Comparison of ENCODE assay signal across 17 cellular contexts in the genomic region with DNA sequence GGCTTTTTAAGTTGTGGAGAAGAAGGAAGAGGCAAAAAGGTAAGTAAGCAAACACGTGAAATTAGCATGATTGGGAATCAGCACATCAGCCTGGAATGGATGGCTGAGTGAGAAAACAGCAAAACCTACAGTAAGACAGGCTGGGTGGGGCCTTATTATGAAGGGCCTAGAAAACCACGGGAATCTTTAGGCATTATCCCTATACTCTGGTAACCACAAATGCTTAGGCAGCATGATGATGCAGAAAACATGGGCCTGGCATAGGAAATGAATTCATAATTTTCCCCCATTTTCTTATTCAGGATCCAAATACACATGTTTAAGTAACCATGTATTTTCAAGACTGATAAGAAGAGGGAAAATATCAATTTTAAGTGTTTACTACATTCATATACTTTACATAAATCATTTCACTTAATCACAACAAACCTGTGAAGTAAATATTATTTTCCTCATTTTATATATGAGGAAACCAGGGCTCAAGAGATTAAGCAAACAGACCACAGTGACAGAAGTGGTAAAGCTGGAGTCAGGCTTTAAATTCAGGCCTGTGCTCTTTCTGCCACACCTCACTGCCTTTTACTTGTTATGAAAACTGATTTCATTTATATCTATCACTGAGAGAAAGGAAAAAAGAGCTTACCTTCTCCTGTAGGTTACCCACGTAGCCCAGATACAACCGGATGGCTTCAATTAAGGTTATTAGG. TPM values are rescaled to one million over a fixed set of nuclear protein-coding genes. Genes with fewer than 3 reads are reported as not detected.
A peak's percentile ranks its signal among the peaks of the same experiment; 100 is the strongest.
DNase-seq lines count a peak whose midpoint lies in the region; ATAC-seq and TF ChIP-seq lines count a peak whose summit lies in the region.
"Had no signal": no experiment of that assay in that cellular context is flagged by ENCODE, and none has a peak within 500 bp of the region (broad histone marks: within the 10 kb centered on the region; RNA-seq: fewer than 3 reads in every experiment).

No MANE protein-coding gene starts in this region.

- H3K4me3 Mint-ChIP-seq in endothelial cell (ENCODE audit: unreplicated experiment), result no peak overlapping the region
- H3K4me3 Mint-ChIP-seq: activated CD4-positive, alpha-beta T cell treated with anti-CD3 and anti-CD28 coated beads, Interleukin-2, amount 10 ng/mL, durations not matched to agents 7 days and 5 days; activated T-cell treated with anti-CD3 and anti-CD28 coated beads, Interleukin-2, amount 50 U/mL, for 4 hours; T-helper 1 cell treated with Interleukin-12 subunit alpha and Interleukin-12 subunit beta and Interleukin-4 antibody, amounts not matched to agents 30 μg/mL and 1 μg/mL, for 36 hours had no signal

- H3K9ac ChIP-seq in BLaER1 treated with 17β-estradiol and CSF1 and Interleukin-3, amounts not matched to agents 10 nM and 100 nM, result peak overlapping the region in 1 of 11 experiments; percentile 3; a peak in 2 of 22 replicates

- peaks cover 2% of the 10 kb centered on the region for H3K27me3 Mint-ChIP-seq in endothelial cell (ENCODE audit: unreplicated experiment)

- H3K9me3 Mint-ChIP-seq in endothelial cell (ENCODE audit: unreplicated experiment), result no peaks in the 10 kb centered on the region
- H3K9me3 Mint-ChIP-seq: activated CD4-positive, alpha-beta T cell treated with anti-CD3 and anti-CD28 coated beads, Interleukin-2, amount 10 ng/mL, durations not matched to agents 7 days and 5 days; activated T-cell treated with anti-CD3 and anti-CD28 coated beads, Interleukin-2, amount 50 U/mL, for 4 hours; T-helper 1 cell treated with Interleukin-12 subunit alpha and Interleukin-12 subunit beta and Interleukin-4 antibody, amounts not matched to agents 30 μg/mL and 1 μg/mL, for 36 hours had no signal

- intact Hi-C loops in Right ventricle myocardium inferior (cut with DNase I), result no loop called here
- intact Hi-C loops in breast epithelium (cut with DNase I; ENCODE audit: low total_unique reads), result no loop called here

- H3K27ac Mint-ChIP-seq in endothelial cell (ENCODE audit: unreplicated experiment), result no peak overlapping the region
- H3K27ac Mint-ChIP-seq: activated CD4-positive, alpha-beta T cell treated with anti-CD3 and anti-CD28 coated beads, Interleukin-2, amount 10 ng/mL, durations not matched to agents 7 days and 5 days; T-helper 1 cell treated with Interleukin-12 subunit alpha and Interleukin-12 subunit beta and Interleukin-4 antibody, amounts not matched to agents 30 μg/mL and 1 μg/mL, for 36 hours had no signal

- no peaks in the 10 kb centered on the region for H3K36me3 Mint-ChIP-seq in endothelial cell (ENCODE audit: low read depth, unreplicated experiment)

- peaks cover 5 to 18% (median 9%) of the 10 kb centered on the region in 10 experiments; a peak in 16 of 20 replicates for H3K4me1 ChIP-seq in BLaER1 treated with 17β-estradiol and CSF1 and Interleukin-3, amounts not matched to agents 10 nM and 100 nM
- H3K4me1 ChIP-seq in breast epithelium, result no peaks in the 10 kb centered on the region

- TF ChIP-seq CTCF in HFF-Myc (IDR thresholded peaks at IDR 0.05; ENCODE audit: low read depth, low read length, missing control alignments), result no peak
- TF ChIP-seq CTCF in VCaP (conservative IDR thresholded peaks at IDR 0.05), result no peak
- no peak for TF ChIP-seq CTCF in foreskin fibroblast (IDR thresholded peaks at IDR 0.05; ENCODE audit: low read depth, low read length)
- no peak for TF ChIP-seq CTCF in breast epithelium (IDR thresholded peaks at IDR 0.05)
- no peak for TF ChIP-seq CTCF in endothelial cell (IDR thresholded peaks at IDR 0.05; ENCODE audit: unreplicated experiment)

- DNase-seq in HFF-Myc (ENCODE audit: extremely low read depth, low read depth) (peak; percentile 49), foreskin fibroblast (peak; percentile 79 to 80), Right ventricle myocardium inferior (ENCODE audit: missing footprints) (no peak), breast epithelium (ENCODE audit: low spot score in 2 of 2) (no peak), endothelial cell (ENCODE audit: low spot score) (no peak), NCI-H82 (lab: John Stamatoyannopoulos, UW) (no peak)
- DNase-seq: activated CD4-positive, alpha-beta T cell treated with anti-CD3 and anti-CD28 coated beads, Interleukin-2, amount 10 ng/mL, durations not matched to agents 7 days and 5 days; activated T-cell treated with anti-CD3 and anti-CD28 coated beads, Interleukin-2, amount 50 U/mL, for 4 hours; aorta; lower lobe of right lung; NCI-H2081; substantia nigra had no signal

- no peaks in the 10 kb centered on the region for H3K36me3 ChIP-seq in BLaER1 treated with 17β-estradiol and CSF1 and Interleukin-3, amounts not matched to agents 10 nM and 100 nM
- H3K36me3 ChIP-seq in breast epithelium, result no peaks in the 10 kb centered on the region
- H3K36me3 ChIP-seq: lower lobe of right lung had no signal

- H4K20me1 ChIP-seq in BLaER1 treated with 17β-estradiol and CSF1 and Interleukin-3, amounts not matched to agents 10 nM and 100 nM, result no peaks in the 10 kb centered on the region

- no peak for ATAC-seq in Right ventricle myocardium inferior
- ATAC-seq: activated T-cell treated with anti-CD3 and anti-CD28 coated beads, Interleukin-2, amount 50 U/mL, for 4 hours; lower lobe of right lung had no signal

- peak overlapping the region in 4 of 11 experiments; percentile 8 to 74 (median 46); a peak in 6 of 22 replicates for H3K4me2 ChIP-seq in BLaER1 treated with 17β-estradiol and CSF1 and Interleukin-3, amounts not matched to agents 10 nM and 100 nM

- no peak for TF ChIP-seq POLR2A in breast epithelium (IDR thresholded peaks at IDR 0.05)

- H3K27me3 ChIP-seq in BLaER1 treated with 17β-estradiol and CSF1 and Interleukin-3, amounts not matched to agents 10 nM and 100 nM, result peaks cover 0 to 30% (median 24%) of the 10 kb centered on the region in 11 experiments; a peak in 18 of 22 replicates
- H3K27me3 ChIP-seq in breast epithelium, result no peaks in the 10 kb centered on the region

- peak overlapping the region in 6 of 11 experiments; percentile 3 to 45 (median 30); a peak in 7 of 22 replicates for H3K27ac ChIP-seq in BLaER1 treated with 17β-estradiol and CSF1 and Interleukin-3, amounts not matched to agents 10 nM and 100 nM
- peak overlapping the region; percentile 32; the same call in 1 of the 2 replicates for H3K27ac ChIP-seq in VCaP
- H3K27ac ChIP-seq in breast epithelium, result no peak overlapping the region
- H3K27ac ChIP-seq: lower lobe of right lung had no signal

- peaks cover 9% of the 10 kb centered on the region for H3K4me1 Mint-ChIP-seq in endothelial cell (ENCODE audit: unreplicated experiment)

- H3K4me3 ChIP-seq in BLaER1 treated with 17β-estradiol and CSF1 and Interleukin-3, amounts not matched to agents 10 nM and 100 nM, result no peak overlapping the region
- no peak overlapping the region for H3K4me3 ChIP-seq in HFF-Myc (replicated peaks; ENCODE audit: low read depth, low read length)
- H3K4me3 ChIP-seq in foreskin fibroblast (ENCODE audit: low read depth in 1 of 2, low read length in 2 of 2), result no peak overlapping the region
- no peak overlapping the region for H3K4me3 ChIP-seq in breast epithelium
- H3K4me3 ChIP-seq: lower lobe of right lung, skin epidermis had no signal

- no peaks in the 10 kb centered on the region for H3K9me3 ChIP-seq in BLaER1 treated with 17β-estradiol and CSF1 and Interleukin-3, amounts not matched to agents 10 nM and 100 nM (replicated peaks in 1 of 11)
- H3K9me3 ChIP-seq in breast epithelium, result no peaks in the 10 kb centered on the region
- H3K9me3 ChIP-seq: lower lobe of right lung had no signal

RNA-seq across cellular contexts. Expression of a gene that starts 4.0 kb away (rescaled TPM):
- total RNA-seq in Right ventricle myocardium inferior (1.3 TPM), breast epithelium (1 to 10 TPM in 2 of 3 donors, under 1 TPM in 1; 0.33 to 3.4 (median 2.3) TPM), endothelial cell (ENCODE audit: unreplicated experiment) (1.7 TPM)
- total RNA-seq: activated CD4-positive, alpha-beta T cell treated with anti-CD3 and anti-CD28 coated beads, Interleukin-2, amount 10 ng/mL, durations not matched to agents 7 days and 5 days; OCI-LY7 had no signal

Comparison
In these comparisons a context has a peak if more than half of its experiments do, and no peak if none do; other contexts are left out.
1. H3K27ac ChIP-seq: peak in BLaER1 treated with 17β-estradiol and CSF1 and Interleukin-3, amounts not matched to agents 10 nM and 100 nM (6 of 11) and VCaP (single experiment); none in breast epithelium (0 of 2).
2. DNase-seq: peak in HFF-Myc (single experiment) and foreskin fibroblast (2 of 2); none in Right ventricle myocardium inferior (single experiment), breast epithelium (0 of 2), endothelial cell (single experiment) and NCI-H82 (single experiment).